ENCODE assay signal across 8 cellular contexts in genomic region chr2:54558188-54558975, GRCh38.
DNase-seq lines count a peak whose midpoint lies in the region; ATAC-seq and TF ChIP-seq lines count a peak whose summit lies in the region.

No MANE protein-coding gene starts in this region.

- H3K4me3 Mint-ChIP-seq in activated CD8-positive, alpha-beta T cell treated with anti-CD3 and anti-CD28 coated beads, Interleukin-2, amount 10 ng/mL, durations not matched to agents 7 days and 5 days = peak overlapping the region; percentile 93
- peak overlapping the region; percentile 98 for H3K4me3 Mint-ChIP-seq in endodermal cell

- H3K36me3 ChIP-seq in endodermal cell (ENCODE audit: control insufficient read depth, insufficient read depth, low read length) (no peaks in the 10 kb centered on the region), mucosa of rectum (ENCODE audit: control insufficient read depth in 2 of 2, insufficient read depth in 2 of 2, low read length in 2 of 2) (no peaks in the 10 kb centered on the region), stomach (no peaks in the 10 kb centered on the region)

- DNase-seq in AG09309 (ENCODE audit: low read depth) = no peak
- DNase-seq in NCI-H526 (lab: John Stamatoyannopoulos, UW) = peak; percentile 74 to 89
- DNase-seq in activated CD8-positive, alpha-beta T cell treated with anti-CD3 and anti-CD28 coated beads, Interleukin-2, amount 10 ng/mL, durations not matched to agents 7 days and 5 days = peak; percentile 82
- DNase-seq in endodermal cell = peak; percentile 87
- DNase-seq in stomach = peak; percentile 84

- H3K27ac Mint-ChIP-seq in activated CD8-positive, alpha-beta T cell treated with anti-CD3 and anti-CD28 coated beads, Interleukin-2, amount 10 ng/mL, durations not matched to agents 7 days and 5 days = peak overlapping the region; percentile 90
- peak overlapping the region; percentile 99 for H3K27ac Mint-ChIP-seq in endodermal cell

- peak overlapping the region; percentile 86 for H3K27ac ChIP-seq in endodermal cell (ENCODE audit: low read depth, low read length)
- H3K27ac ChIP-seq in mucosa of rectum (ENCODE audit: low read depth in 2 of 2, low read length in 2 of 2) = peak overlapping the region; percentile 91 to 96
- peak overlapping the region; percentile 86 to 96 (median 92) for H3K27ac ChIP-seq in stomach

- H3K4me3 ChIP-seq in AG09309 (ENCODE audit: control insufficient read depth, low read depth, low read length) = peak overlapping the region; percentile 59
- peak overlapping the region; percentile 99 for H3K4me3 ChIP-seq in endodermal cell (ENCODE audit: low read length)
- H3K4me3 ChIP-seq in mucosa of rectum (ENCODE audit: low read length in 2 of 2) = peak overlapping the region; percentile 71 to 99
- H3K4me3 ChIP-seq in stomach = peak overlapping the region; percentile 58 to 73 (median 64)

- TF ChIP-seq POLR2A in stomach (IDR thresholded peaks at IDR 0.05) = peak in 1 of 4 donors; percentile 47

- ATAC-seq in GM19023 (IDR thresholded peaks at IDR 0.05; ENCODE audit: unreplicated experiment) (peak; percentile 47), HG03175 (IDR thresholded peaks at IDR 0.05; ENCODE audit: unreplicated experiment) (peak; percentile 47)
- peak; percentile 73 for ATAC-seq in activated CD8-positive, alpha-beta T cell treated with anti-CD3 and anti-CD28 coated beads, Interleukin-2, amount 10 ng/mL, durations not matched to agents 7 days and 5 days

- intact Hi-C loops in stomach (cut with DNase I; ENCODE audit: low total_unique reads) = no loop called here

- peaks cover 42% of the 10 kb centered on the region for H3K4me1 Mint-ChIP-seq in activated CD8-positive, alpha-beta T cell treated with anti-CD3 and anti-CD28 coated beads, Interleukin-2, amount 10 ng/mL, durations not matched to agents 7 days and 5 days (ENCODE audit: low read depth)
- H3K4me1 Mint-ChIP-seq in endodermal cell = peaks cover 44% of the 10 kb centered on the region

- no peaks in the 10 kb centered on the region for H3K27me3 Mint-ChIP-seq in activated CD8-positive, alpha-beta T cell treated with anti-CD3 and anti-CD28 coated beads, Interleukin-2, amount 10 ng/mL, durations not matched to agents 7 days and 5 days (ENCODE audit: low read depth)
- H3K27me3 Mint-ChIP-seq in endodermal cell (ENCODE audit: insufficient read depth) = no peaks in the 10 kb centered on the region

- H3K27me3 ChIP-seq in endodermal cell (ENCODE audit: control insufficient read depth, insufficient read depth, low read length, poor library complexity, severe bottlenecking) (no peaks in the 10 kb centered on the region), mucosa of rectum (ENCODE audit: control insufficient read depth in 2 of 2, insufficient read depth in 2 of 2, low read length in 2 of 2) (no peaks in the 10 kb centered on the region), stomach (no peaks in the 10 kb centered on the region)

- POLR2A ChIA-PET in activated CD8-positive, alpha-beta T cell treated with anti-CD3 and anti-CD28 coated beads, Interleukin-2, amount 10 ng/mL, durations not matched to agents 7 days and 5 days (lab: Charles Lee) = interaction anchor here (0.7 to 7.8 kb wide), 21 partner anchors 8 to 108 kb away, joined by 3 to 258 read pairs (median 6); no protein-coding TSS in a partner anchor

- 0% methylated on average over 27 to 58 of the region's 58 CpGs for WGBS in endodermal cell (ENCODE audit: insufficient coverage in 1 of 2, insufficient read length in 1 of 2), 2 experiments
- WGBS in stomach, 5 donors = 0 to 4% (median 3%) methylated on average over 37 to 58 of the region's 58 CpGs

- peaks cover 39% of the 10 kb centered on the region for H3K36me3 Mint-ChIP-seq in activated CD8-positive, alpha-beta T cell treated with anti-CD3 and anti-CD28 coated beads, Interleukin-2, amount 10 ng/mL, durations not matched to agents 7 days and 5 days (ENCODE audit: low read depth)
- no peaks in the 10 kb centered on the region for H3K36me3 Mint-ChIP-seq in endodermal cell (ENCODE audit: low read depth)

- H3K4me1 ChIP-seq in endodermal cell (ENCODE audit: control insufficient read depth, insufficient read depth, low read length) = peaks cover 4% of the 10 kb centered on the region
- peaks cover 40 to 42% of the 10 kb centered on the region in 2 donors for H3K4me1 ChIP-seq in mucosa of rectum (ENCODE audit: control insufficient read depth in 2 of 2, insufficient read depth in 2 of 2, low read length in 2 of 2)
- H3K4me1 ChIP-seq in stomach = peaks cover 49 to 80% (median 71%) of the 10 kb centered on the region in 4 donors

- no peak for TF ChIP-seq CTCF in AG09309 (IDR thresholded peaks at IDR 0.05; ENCODE audit: control insufficient read depth, insufficient read depth, low read depth, low read length, missing control alignments)
- TF ChIP-seq CTCF in endodermal cell (conservative IDR thresholded peaks at IDR 0.05) = no peak
- TF ChIP-seq CTCF in stomach (IDR thresholded peaks at IDR 0.05) = no peak

- CTCF ChIA-PET in activated CD8-positive, alpha-beta T cell treated with anti-CD3 and anti-CD28 coated beads, Interleukin-2, amount 10 ng/mL, durations not matched to agents 7 days and 5 days (lab: Charles Lee) = interaction anchor here (0.8 to 8.3 kb wide), 17 partner anchors 10 to 451 kb away, joined by 3 to 116 read pairs (median 14); no protein-coding TSS in a partner anchor

- H3K9me3 ChIP-seq in endodermal cell (ENCODE audit: control insufficient read depth, low read length) = no peaks in the 10 kb centered on the region
- no peaks in the 10 kb centered on the region for H3K9me3 ChIP-seq in mucosa of rectum (ENCODE audit: control insufficient read depth in 2 of 2, low read length in 2 of 2)
- no peaks in the 10 kb centered on the region for H3K9me3 ChIP-seq in stomach

- H3K9ac ChIP-seq in endodermal cell (ENCODE audit: extremely low read depth, low read length, poor library complexity, severe bottlenecking) (peak overlapping the region; percentile 96), mucosa of rectum (ENCODE audit: low read depth in 1 of 2, low read length in 2 of 2) (peak overlapping the region; percentile 95 to 97)

- no peak for TF ChIP-seq EP300 in stomach (IDR thresholded peaks at IDR 0.05)

- H3K9me3 Mint-ChIP-seq in activated CD8-positive, alpha-beta T cell treated with anti-CD3 and anti-CD28 coated beads, Interleukin-2, amount 10 ng/mL, durations not matched to agents 7 days and 5 days (ENCODE audit: insufficient read depth) = no peaks in the 10 kb centered on the region
- no peaks in the 10 kb centered on the region for H3K9me3 Mint-ChIP-seq in endodermal cell
